ENCODE assay signal across 8 cellular contexts in genomic region chr16:82344157-82344556, GRCh38.
A peak's percentile ranks its signal among the peaks of the same experiment; 100 is the strongest.
DNase-seq lines count a peak whose midpoint lies in the region; ATAC-seq and TF ChIP-seq lines count a peak whose summit lies in the region.

No MANE protein-coding gene starts in this region.

- ATAC-seq in HG02571 (IDR thresholded peaks at IDR 0.05; ENCODE audit: unreplicated experiment) (no peak), HG02678 (IDR thresholded peaks at IDR 0.05; ENCODE audit: unreplicated experiment) (no peak)

- H3K4me3 ChIP-seq in epithelial cell of esophagus (ENCODE audit: low read length) = no peak overlapping the region

- peak; percentile 63 for TF ChIP-seq CTCF in epithelial cell of esophagus (IDR thresholded peaks at IDR 0.05; ENCODE audit: insufficient read depth, low read depth, low read length, missing control alignments)

- DNase-seq in EH (ENCODE audit: low read depth) (peak; percentile 2), NCI-H1092 treated with DMSO at 0.1 percent for 48 hours (lab: John Stamatoyannopoulos, UW) (peak; percentile 65), epithelial cell of esophagus (ENCODE audit: low read depth) (peak; percentile 47), myocyte (ENCODE audit: low read depth) (peak; percentile 9), retina (no peak), cerebellar nuclear complex (lab: John Stamatoyannopoulos, UW) (no peak)

Comparison
In these comparisons a context has a peak if more than half of its experiments do, and no peak if none do; other contexts are left out.
1. DNase-seq: peak in EH (single experiment), NCI-H1092 treated with DMSO at 0.1 percent for 48 hours (single experiment), epithelial cell of esophagus (single experiment) and myocyte (single experiment); none in retina (single experiment) and cerebellar nuclear complex (0 of 2).